In the genomic region with DNA sequence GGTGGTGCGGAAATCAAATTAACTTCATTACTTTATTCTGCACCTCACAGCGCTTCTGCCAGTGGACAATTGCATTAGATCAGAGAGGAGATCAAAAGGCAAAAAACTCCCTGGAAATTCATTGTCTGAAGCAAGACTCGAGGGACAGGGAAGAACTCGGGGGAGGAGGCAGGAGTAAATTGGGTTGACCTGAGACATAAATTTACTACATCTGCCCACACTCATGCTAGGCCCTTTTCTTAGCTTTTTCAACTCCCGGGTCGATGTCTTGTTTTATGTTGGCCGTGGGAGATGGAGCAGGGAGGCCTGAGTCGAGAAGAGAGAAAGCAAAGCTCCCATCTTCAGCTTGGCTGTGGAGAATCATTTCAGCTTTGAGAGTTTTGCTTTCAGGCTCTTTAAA, we compare ENCODE assay signal across 33 cellular contexts.
"Had no signal": no experiment of that assay in that cellular context is flagged by ENCODE, and none has a peak within 500 bp of the region (broad histone marks: within the 10 kb centered on the region; RNA-seq: fewer than 3 reads in every experiment).

No MANE protein-coding gene starts in this region.

- DNase-seq: activated B cell treated with CpG ODN at 0.5 μM for 24 hours; activated CD4-positive, alpha-beta T cell treated with anti-CD3 and anti-CD28 coated beads for 48 hours; activated CD4-positive, alpha-beta T cell treated with anti-CD3 and anti-CD28 coated beads, Interleukin-2, amount 50 U/mL, for 1 hour; activated CD4-positive, alpha-beta T cell treated with anti-CD3 and anti-CD28 coated beads, Interleukin-2, amount 50 U/mL, for 48 hours; activated CD8-positive, alpha-beta memory T cell treated with anti-CD3 and anti-CD28 coated beads for 24 hours; activated CD8-positive, alpha-beta T cell treated with anti-CD3 and anti-CD28 coated beads for 36 hours; activated effector memory CD4-positive, alpha-beta T cell treated with Interleukin-2 at 50 U/mL for 16 hours; activated gamma-delta T cell treated with Interleukin-2 at 50 U/mL for 16 hours; activated naive CD4-positive, alpha-beta T cell treated with Interleukin-2 at 50 U/mL for 16 hours; activated naive CD8-positive, alpha-beta T cell treated with anti-CD3 and anti-CD28 coated beads for 36 hours; activated naive CD8-positive, alpha-beta T cell treated with anti-CD3 and anti-CD28 coated beads, Interleukin-2, amount 50 U/mL, for 24 hours; activated T-cell treated with anti-CD3 and anti-CD28 coated beads, Interleukin-2, amount 50 U/mL, for 4 hours; adrenal gland; amygdala; aorta; body of pancreas; caudate nucleus; cortex of kidney; dermis blood vessel endothelial cell; effector CD4-positive, alpha-beta T cell; effector memory CD8-positive, alpha-beta T cell; erythroblast; foreskin keratinocyte; gastrocnemius medialis; T-helper 1 cell; T-helper 17 cell; T1000; WERI-Rb-1 had no signal

- H3K4me3 Mint-ChIP-seq: activated B cell treated with CpG ODN at 0.5 μM for 24 hours; activated CD8-positive, alpha-beta T cell treated with anti-CD3 and anti-CD28 coated beads for 36 hours; activated naive CD4-positive, alpha-beta T cell treated with anti-CD3 and anti-CD28 coated beads, Interleukin-2, amount 50 U/mL, for 24 hours; activated naive CD8-positive, alpha-beta T cell treated with anti-CD3 and anti-CD28 coated beads for 36 hours; activated naive CD8-positive, alpha-beta T cell treated with anti-CD3 and anti-CD28 coated beads, Interleukin-2, amount 50 U/mL, for 24 hours; activated T-cell treated with anti-CD3 and anti-CD28 coated beads, Interleukin-2, amount 50 U/mL, for 4 hours; activated T-helper 17 cell treated with anti-CD3 and anti-CD28 coated beads, Interleukin-2, amount 50 U/mL, for 72 hours; effector memory CD8-positive, alpha-beta T cell; T-helper 17 cell; T-helper 2 cell treated with Interferon-gamma antibody and Interleukin-4, amounts not matched to agents 5 μg/mL and 100 μg/mL, for 36 hours had no signal

- H3K27ac Mint-ChIP-seq: activated B cell treated with CpG ODN at 0.5 μM for 24 hours; activated CD8-positive, alpha-beta T cell treated with anti-CD3 and anti-CD28 coated beads for 36 hours; activated naive CD4-positive, alpha-beta T cell treated with anti-CD3 and anti-CD28 coated beads, Interleukin-2, amount 50 U/mL, for 24 hours; activated naive CD8-positive, alpha-beta T cell treated with anti-CD3 and anti-CD28 coated beads for 36 hours; activated naive CD8-positive, alpha-beta T cell treated with anti-CD3 and anti-CD28 coated beads, Interleukin-2, amount 50 U/mL, for 24 hours; activated T-helper 17 cell treated with anti-CD3 and anti-CD28 coated beads, Interleukin-2, amount 50 U/mL, for 72 hours; effector memory CD8-positive, alpha-beta T cell; T-helper 17 cell; T-helper 2 cell treated with Interferon-gamma antibody and Interleukin-4, amounts not matched to agents 5 μg/mL and 100 μg/mL, for 36 hours had no signal

- H3K4me1 Mint-ChIP-seq: activated B cell treated with CpG ODN at 0.5 μM for 24 hours; activated naive CD4-positive, alpha-beta T cell treated with anti-CD3 and anti-CD28 coated beads, Interleukin-2, amount 50 U/mL, for 24 hours; activated naive CD8-positive, alpha-beta T cell treated with anti-CD3 and anti-CD28 coated beads for 36 hours; activated naive CD8-positive, alpha-beta T cell treated with anti-CD3 and anti-CD28 coated beads, Interleukin-2, amount 50 U/mL, for 24 hours; activated T-helper 17 cell treated with anti-CD3 and anti-CD28 coated beads, Interleukin-2, amount 50 U/mL, for 72 hours; T-helper 17 cell had no signal

- H3K9me3 ChIP-seq: adrenal gland, body of pancreas, esophagus muscularis mucosa, gastrocnemius medialis had no signal

- H3K4me3 ChIP-seq: adrenal gland, body of pancreas, esophagus muscularis mucosa, gastrocnemius medialis had no signal

- H3K27me3 ChIP-seq: adrenal gland, body of pancreas, esophagus muscularis mucosa, foreskin keratinocyte, gastrocnemius medialis had no signal

- H3K27me3 Mint-ChIP-seq: activated B cell treated with CpG ODN at 0.5 μM for 24 hours; activated CD8-positive, alpha-beta T cell treated with anti-CD3 and anti-CD28 coated beads for 36 hours; activated naive CD4-positive, alpha-beta T cell treated with anti-CD3 and anti-CD28 coated beads, Interleukin-2, amount 50 U/mL, for 24 hours; activated naive CD8-positive, alpha-beta T cell treated with anti-CD3 and anti-CD28 coated beads for 36 hours; activated naive CD8-positive, alpha-beta T cell treated with anti-CD3 and anti-CD28 coated beads, Interleukin-2, amount 50 U/mL, for 24 hours; activated T-helper 17 cell treated with anti-CD3 and anti-CD28 coated beads, Interleukin-2, amount 50 U/mL, for 72 hours; effector memory CD8-positive, alpha-beta T cell; T-helper 17 cell had no signal

- H3K36me3 Mint-ChIP-seq: activated naive CD4-positive, alpha-beta T cell treated with anti-CD3 and anti-CD28 coated beads, Interleukin-2, amount 50 U/mL, for 24 hours; activated naive CD8-positive, alpha-beta T cell treated with anti-CD3 and anti-CD28 coated beads for 36 hours had no signal

- ATAC-seq: activated CD4-positive, CD25-positive, alpha-beta regulatory T cell treated with anti-CD3 and anti-CD28 coated beads, Interleukin-2, amount 50 U/mL, for 24 hours; activated CD8-positive, alpha-beta T cell treated with anti-CD3 and anti-CD28 coated beads for 36 hours; activated naive CD8-positive, alpha-beta T cell treated with anti-CD3 and anti-CD28 coated beads, Interleukin-2, amount 50 U/mL, for 24 hours; activated T-cell treated with anti-CD3 and anti-CD28 coated beads, Interleukin-2, amount 50 U/mL, for 4 hours; activated T-helper 17 cell treated with anti-CD3 and anti-CD28 coated beads, Interleukin-2, amount 50 U/mL, for 72 hours; body of pancreas; effector memory CD8-positive, alpha-beta T cell; foreskin keratinocyte; gastrocnemius medialis; T-helper 17 cell had no signal

- H3K27ac ChIP-seq: adrenal gland, body of pancreas, esophagus muscularis mucosa, foreskin keratinocyte, gastrocnemius medialis, WERI-Rb-1 had no signal

- H3K36me3 ChIP-seq: adrenal gland, esophagus muscularis mucosa, gastrocnemius medialis, WERI-Rb-1 had no signal

- H3K9me3 Mint-ChIP-seq: activated B cell treated with CpG ODN at 0.5 μM for 24 hours; activated naive CD8-positive, alpha-beta T cell treated with anti-CD3 and anti-CD28 coated beads for 36 hours; activated naive CD8-positive, alpha-beta T cell treated with anti-CD3 and anti-CD28 coated beads, Interleukin-2, amount 50 U/mL, for 24 hours; T-helper 2 cell treated with Interferon-gamma antibody and Interleukin-4, amounts not matched to agents 5 μg/mL and 100 μg/mL, for 36 hours had no signal

- H3K4me1 ChIP-seq: adrenal gland, body of pancreas, esophagus muscularis mucosa, foreskin keratinocyte, gastrocnemius medialis had no signal
